19 cellular contexts compared by ENCODE assay signal in genomic region chr6:12939314-12939713, GRCh38.
DNase-seq lines count a peak whose midpoint lies in the region; ATAC-seq and TF ChIP-seq lines count a peak whose summit lies in the region.
"Had no signal": no experiment of that assay in that cellular context is flagged by ENCODE, and none has a peak within 500 bp of the region (broad histone marks: within the 10 kb centered on the region; RNA-seq: fewer than 3 reads in every experiment).

No MANE protein-coding gene starts in this region.

- H3K27me3 ChIP-seq in GM23248 (replicated peaks; ENCODE audit: insufficient read depth), result 0 out of 2 replicates have a peak, but pooled peaks cover 4% of the 10 kb centered on the region
- H3K27me3 ChIP-seq in aorta (ENCODE audit: control insufficient read depth in 1 of 2, insufficient read depth in 2 of 2, low read length in 1 of 2), result no peaks in the 10 kb centered on the region

- no peaks in the 10 kb centered on the region for H4K20me1 ChIP-seq in GM23248 (ENCODE audit: insufficient read depth)

- H3K9me3 ChIP-seq in GM23248 (ENCODE audit: low read depth) (no peaks in the 10 kb centered on the region), aorta (ENCODE audit: control insufficient read depth, low read length) (no peaks in the 10 kb centered on the region)

- H3F3A ChIP-seq in GM23248 (ENCODE audit: insufficient read depth), result no peaks in the 10 kb centered on the region; the same call in 1 of the 2 replicates

- DNase-seq in Ammon's horn (ENCODE audit: low spot score), result peak; percentile 22
- peak; percentile 41 for DNase-seq in GM23248
- peak; percentile 16 to 50 for DNase-seq in cardiac fibroblast (ENCODE audit: low read depth in 2 of 2)
- DNase-seq in omental fat pad (ENCODE audit: low spot score), result no peak
- DNase-seq in aorta, result no peak
- no peak for DNase-seq in left lobe of liver (ENCODE audit: low spot score)
- DNase-seq in activated CD4-positive, alpha-beta T cell treated with anti-CD3 and anti-CD28 coated beads for 4 hours, result no peak
- DNase-seq in stimulated activated naive CD4-positive, alpha-beta T cell treated with Interleukin-2 at 50 U/mL for 16 hours (lab: John Stamatoyannopoulos, UW), result no peak
- DNase-seq: ACHN; CD4-positive, alpha-beta memory T cell; DMS153; DMS79; GDM1; GOT3; H7; HFFc6; IMR-90 had no signal

- H3K27ac ChIP-seq in GM23248 (no peak overlapping the region), aorta (ENCODE audit: low read depth in 1 of 2, low read length in 2 of 2) (no peak overlapping the region)
- H3K27ac ChIP-seq: C4-2B had no signal

- ATAC-seq in omental fat pad (ENCODE audit: low FRiP score) (peak; percentile 82), aorta (ENCODE audit: low FRiP score) (no peak), left lobe of liver (no peak)
- ATAC-seq: HCT116 had no signal

- no peak overlapping the region for H2AFZ ChIP-seq in GM23248

- H3K79me2 ChIP-seq in GM23248 (ENCODE audit: insufficient read depth), result no peaks in the 10 kb centered on the region

- H3K36me3 ChIP-seq in GM23248 (ENCODE audit: low read depth), result no peaks in the 10 kb centered on the region
- no peaks in the 10 kb centered on the region for H3K36me3 ChIP-seq in aorta (ENCODE audit: control insufficient read depth in 1 of 2, insufficient read depth in 2 of 2, low read length in 1 of 2)

- H3K9me2 ChIP-seq in GM23248 (ENCODE audit: insufficient read depth), result no peaks in the 10 kb centered on the region

- H3K4me1 ChIP-seq in GM23248 (ENCODE audit: insufficient read depth) (no peaks in the 10 kb centered on the region), aorta (ENCODE audit: control insufficient read depth in 1 of 2, insufficient read depth in 2 of 2, low read length in 2 of 2) (no peaks in the 10 kb centered on the region)

- H3K4me3 ChIP-seq in GM23248 (no peak overlapping the region), cardiac fibroblast (replicated peaks in 1 of 2; ENCODE audit: low read depth in 2 of 2, low read length in 2 of 2) (no peak overlapping the region), aorta (ENCODE audit: low read length in 2 of 2) (no peak overlapping the region)

- intact Hi-C loops in aorta (cut with DNase I), result no loop called here

- H3K9ac ChIP-seq in GM23248, result no peak overlapping the region

- 21 to 27% methylated on average over 3 of the region's 3 CpGs for WGBS in GM23248 (ENCODE audit: low coverage in 1 of 2, low lambda C conversion rate in 2 of 2, missing lambda C conversion rate in 2 of 2), 2 experiments
- 34 to 35% methylated on average over 3 of the region's 3 CpGs for WGBS in aorta, 2 donors

- in situ Hi-C loops in GM23248 (cut with MboI), result no loop called here

- TF ChIP-seq CTCF in cardiac fibroblast (IDR thresholded peaks at IDR 0.05; ENCODE audit: low read depth, low read length), result no peak
- no peak for TF ChIP-seq CTCF in omental fat pad (IDR thresholded peaks at IDR 0.05)

- H3K4me2 ChIP-seq in GM23248 (ENCODE audit: unreplicated experiment), result no peak overlapping the region

Comparison
In these comparisons a context has a peak if more than half of its experiments do, and no peak if none do; other contexts are left out.
1. DNase-seq: peak in Ammon's horn (single experiment), GM23248 (single experiment) and cardiac fibroblast (2 of 2); none in omental fat pad (single experiment), aorta (0 of 2), left lobe of liver (single experiment), activated CD4-positive, alpha-beta T cell treated with anti-CD3 and anti-CD28 coated beads for 4 hours (0 of 2) and stimulated activated naive CD4-positive, alpha-beta T cell treated with Interleukin-2 at 50 U/mL for 16 hours (single experiment).